15 cellular contexts compared by ENCODE assay signal in the genomic region with DNA sequence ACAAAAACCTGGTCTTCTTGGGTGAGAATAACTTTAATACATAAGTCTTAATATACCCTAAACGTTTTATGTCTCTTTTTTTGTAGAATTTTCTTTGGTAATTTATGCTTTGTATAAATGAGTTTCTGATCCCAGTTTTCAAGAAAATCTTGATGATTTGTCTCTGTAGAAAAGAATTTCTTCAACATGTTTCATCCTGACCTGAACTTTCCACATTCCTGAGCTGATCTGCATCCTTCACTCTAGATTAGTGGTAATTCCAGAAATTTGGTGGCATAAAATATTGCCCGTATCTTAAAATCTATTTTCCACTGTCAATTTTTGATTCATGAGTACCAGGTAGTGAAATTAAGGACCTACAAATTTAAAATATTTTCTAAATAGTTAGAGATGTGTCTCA. TPM values are rescaled to one million over a fixed set of nuclear protein-coding genes. Genes with fewer than 3 reads are reported as not detected.
DNase-seq lines count a peak whose midpoint lies in the region; ATAC-seq and TF ChIP-seq lines count a peak whose summit lies in the region.
"Had no signal": no experiment of that assay in that cellular context is flagged by ENCODE, and none has a peak within 500 bp of the region (broad histone marks: within the 10 kb centered on the region; RNA-seq: fewer than 3 reads in every experiment).

No MANE protein-coding gene starts in this region.

- no peak overlapping the region for H4K91ac ChIP-seq in trophoblast cell (ENCODE audit: low read depth, low read length)

- H3K4me1 ChIP-seq in HCT116 (ENCODE audit: control insufficient read depth in 1 of 2, insufficient read depth in 2 of 2, low read length in 2 of 2) (no peaks in the 10 kb centered on the region), trophoblast cell (ENCODE audit: control insufficient read depth in 1 of 2, insufficient read depth in 2 of 2, low read length in 2 of 2) (peaks cover 3 to 11% of the 10 kb centered on the region in 2 experiments), esophagus muscularis mucosa (no peaks in the 10 kb centered on the region)

- ATAC-seq in HCT116 (no peak), GM18909 (IDR thresholded peaks at IDR 0.05; ENCODE audit: poor library complexity, unreplicated experiment) (no peak)
- ATAC-seq: GM12878, GM23338 had no signal

- TF ChIP-seq RAD21 in HCT116 (IDR thresholded peaks at IDR 0.05; ENCODE audit: low read depth), result no peak

- H3K27ac ChIP-seq in HCT116 (ENCODE audit: low read depth, low read length) (no peak overlapping the region), epithelial cell of prostate (peak overlapping the region; percentile 38), trophoblast cell (ENCODE audit: low read depth, low read length) (peak overlapping the region; percentile 58), esophagus muscularis mucosa (replicated peaks in 1 of 4) (no peak overlapping the region)

- H2AFZ ChIP-seq in HCT116 (ENCODE audit: low read depth, low read length, poor library complexity, severe bottlenecking) (no peak overlapping the region), trophoblast cell (ENCODE audit: insufficient read depth, low read length, poor library complexity) (no peak overlapping the region)
- H2AFZ ChIP-seq: GM23338 had no signal

- H3K4me3 ChIP-seq in HCT116 (replicated peaks in 1 of 2; ENCODE audit: low read depth in 1 of 2, low read length in 2 of 2) (no peak overlapping the region), trophoblast cell (ENCODE audit: low read depth, low read length) (no peak overlapping the region), esophagus muscularis mucosa (no peak overlapping the region)
- H3K4me3 ChIP-seq: GM12878, GM23338 had no signal

- H2BK5ac ChIP-seq in trophoblast cell (ENCODE audit: low read depth, low read length, poor library complexity), result no peak overlapping the region

- WGBS in trophoblast cell (ENCODE audit: extremely low coverage, insufficient coverage, insufficient read length), result no CpG with 5 or more reads among the region's 2 CpGs
- WGBS in esophagus muscularis mucosa, result 96% methylated on average over 2 of the region's 2 CpGs

- intact Hi-C loops in HCT116 (cut with micrococcal nuclease) (no loop called here), esophagus muscularis mucosa (cut with DNase I) (no loop called here)

- no peak overlapping the region for H2AK5ac ChIP-seq in trophoblast cell (ENCODE audit: low read length)

- H3K18ac ChIP-seq in trophoblast cell (ENCODE audit: low read length), result no peak overlapping the region

- H4K12ac ChIP-seq in trophoblast cell (ENCODE audit: low read depth, low read length), result no peak overlapping the region

- TF ChIP-seq CTCF in HCT116 (IDR thresholded peaks at IDR 0.05 in 2 of 3, conservative IDR thresholded peaks at IDR 0.05 in 1 of 3; ENCODE audit: borderline replicate concordance in 1 of 3, insufficient read depth in 1 of 3, low read depth in 2 of 3, low read length in 2 of 3), result no peak
- no peak for TF ChIP-seq CTCF in esophagus muscularis mucosa (IDR thresholded peaks at IDR 0.05)
- TF ChIP-seq CTCF in GM10248 (IDR thresholded peaks at IDR 0.05; ENCODE audit: control extremely low read depth, extremely low read depth, low read depth, missing control alignments), result no peak

- H4K8ac ChIP-seq in trophoblast cell (ENCODE audit: low read depth, low read length), result no peak overlapping the region

- H3K14ac ChIP-seq in trophoblast cell (ENCODE audit: low read length), result no peak overlapping the region

- no peak overlapping the region for H2BK12ac ChIP-seq in trophoblast cell (ENCODE audit: low read length)

- peaks cover 2% of the 10 kb centered on the region for H3K79me1 ChIP-seq in trophoblast cell (ENCODE audit: low read length)

- BruUV-seq in HCT116 (replicated peaks; lab: Mats Ljungman, UMichigan), result TSS peak; percentile 25

- H3K9me2 ChIP-seq in HCT116 (ENCODE audit: insufficient read depth), result no peaks in the 10 kb centered on the region

- H3K4ac ChIP-seq in trophoblast cell (ENCODE audit: low read depth, low read length), result no peak overlapping the region

- H3K23ac ChIP-seq in trophoblast cell (ENCODE audit: low read length), result no peak overlapping the region

- no peak for DNase-seq in HCT116 (ENCODE audit: low read depth, low spot score)
- peak; percentile 13 for DNase-seq in amniotic epithelial cell (ENCODE audit: low read depth)
- no peak for DNase-seq in epithelial cell of prostate (ENCODE audit: low read depth, low spot score)
- DNase-seq in trophoblast cell, result peak in 1 of 2 donors; percentile 67
- DNase-seq in esophagus muscularis mucosa (ENCODE audit: extremely low spot score), result no peak
- no peak for DNase-seq in GM10248 (ENCODE audit: extremely low spot score)
- DNase-seq: ACHN; C1 segment of cervical spinal cord; Calu3; CD4-positive, alpha-beta T cell; DMS 273 treated with DMSO at 0.1 percent for 48 hours; H7 had no signal

- no peak overlapping the region for H3K4me2 ChIP-seq in HCT116 (ENCODE audit: low read length)
- no peak overlapping the region for H3K4me2 ChIP-seq in trophoblast cell (ENCODE audit: low read length)
- H3K4me2 ChIP-seq: GM23338 had no signal

- H3K79me2 ChIP-seq in HCT116 (ENCODE audit: insufficient read depth, low read length) (peaks cover 7% of the 10 kb centered on the region; the same call in 1 of the 2 replicates), trophoblast cell (ENCODE audit: control insufficient read depth, insufficient read depth, low read length, poor library complexity) (peaks cover 6% of the 10 kb centered on the region)

- no peaks in the 10 kb centered on the region for H3K9me3 ChIP-seq in HCT116 (ENCODE audit: control insufficient read depth in 1 of 2, insufficient read depth in 1 of 2, low read depth in 1 of 2, low read length in 2 of 2)
- H3K9me3 ChIP-seq in trophoblast cell (ENCODE audit: insufficient read depth, low read depth, low read length), result no peaks in the 10 kb centered on the region
- H3K9me3 ChIP-seq in esophagus muscularis mucosa, result no peaks in the 10 kb centered on the region

- H3K27me3 ChIP-seq in HCT116 (ENCODE audit: insufficient read depth, low read length), result no peaks in the 10 kb centered on the region
- H3K27me3 ChIP-seq in trophoblast cell (ENCODE audit: insufficient read depth, low read length), result no peaks in the 10 kb centered on the region
- H3K27me3 ChIP-seq in esophagus muscularis mucosa, result no peaks in the 10 kb centered on the region

- POLR2A ChIA-PET in HCT116 (lab: Charles Lee) (no interaction called here), GM10248 (lab: Yijun Ruan, JAX) (no interaction called here)

- no peak overlapping the region for H2BK120ac ChIP-seq in trophoblast cell (ENCODE audit: insufficient read depth, low read length, poor library complexity)

- H3K9ac ChIP-seq in HCT116 (ENCODE audit: low read length) (no peak overlapping the region), trophoblast cell (ENCODE audit: low read length) (no peak overlapping the region)

- CTCF ChIA-PET in HCT116 (lab: Charles Lee), result no interaction called here
- CTCF ChIA-PET in GM10248 (lab: Yijun Ruan, JAX), result no interaction called here

- RAD21 ChIA-PET in HCT116 (lab: Charles Lee; ENCODE audit: low non-redundant PET in 1 of 2, low total read pairs in 2 of 2, uncharacterized antibody in 2 of 2, unreplicated experiment in 2 of 2), result no interaction called here

- no peaks in the 10 kb centered on the region for H4K20me1 ChIP-seq in HCT116 (ENCODE audit: insufficient read depth)

- TF ChIP-seq EP300 in esophagus muscularis mucosa (IDR thresholded peaks at IDR 0.05), result no peak

- no peak for TF ChIP-seq POLR2A in HCT116 (IDR thresholded peaks at IDR 0.05; ENCODE audit: borderline replicate concordance, extremely low read depth, insufficient read depth, insufficient read length)
- TF ChIP-seq POLR2A in esophagus muscularis mucosa (IDR thresholded peaks at IDR 0.05; ENCODE audit: low read depth), result no peak

- H3K36me3 ChIP-seq in HCT116 (ENCODE audit: control insufficient read depth in 1 of 2, insufficient read depth in 2 of 2, low read length in 2 of 2), result peaks cover 0 to 5% of the 10 kb centered on the region in 2 experiments; a peak in 1 of 4 replicates
- peaks cover 17 to 20% of the 10 kb centered on the region in 2 experiments for H3K36me3 ChIP-seq in trophoblast cell (ENCODE audit: control insufficient read depth in 1 of 2, insufficient read depth in 2 of 2, low read length in 2 of 2)
- H3K36me3 ChIP-seq in esophagus muscularis mucosa, result peaks cover 0 to 20% (median 0%) of the 10 kb centered on the region in 4 donors

TF ChIP-seq in HCT116, 20 proteins besides CTCF, POLR2A, EP300 and RAD21 (continues in another document):
- TF ChIP-seq, protein P1, sequence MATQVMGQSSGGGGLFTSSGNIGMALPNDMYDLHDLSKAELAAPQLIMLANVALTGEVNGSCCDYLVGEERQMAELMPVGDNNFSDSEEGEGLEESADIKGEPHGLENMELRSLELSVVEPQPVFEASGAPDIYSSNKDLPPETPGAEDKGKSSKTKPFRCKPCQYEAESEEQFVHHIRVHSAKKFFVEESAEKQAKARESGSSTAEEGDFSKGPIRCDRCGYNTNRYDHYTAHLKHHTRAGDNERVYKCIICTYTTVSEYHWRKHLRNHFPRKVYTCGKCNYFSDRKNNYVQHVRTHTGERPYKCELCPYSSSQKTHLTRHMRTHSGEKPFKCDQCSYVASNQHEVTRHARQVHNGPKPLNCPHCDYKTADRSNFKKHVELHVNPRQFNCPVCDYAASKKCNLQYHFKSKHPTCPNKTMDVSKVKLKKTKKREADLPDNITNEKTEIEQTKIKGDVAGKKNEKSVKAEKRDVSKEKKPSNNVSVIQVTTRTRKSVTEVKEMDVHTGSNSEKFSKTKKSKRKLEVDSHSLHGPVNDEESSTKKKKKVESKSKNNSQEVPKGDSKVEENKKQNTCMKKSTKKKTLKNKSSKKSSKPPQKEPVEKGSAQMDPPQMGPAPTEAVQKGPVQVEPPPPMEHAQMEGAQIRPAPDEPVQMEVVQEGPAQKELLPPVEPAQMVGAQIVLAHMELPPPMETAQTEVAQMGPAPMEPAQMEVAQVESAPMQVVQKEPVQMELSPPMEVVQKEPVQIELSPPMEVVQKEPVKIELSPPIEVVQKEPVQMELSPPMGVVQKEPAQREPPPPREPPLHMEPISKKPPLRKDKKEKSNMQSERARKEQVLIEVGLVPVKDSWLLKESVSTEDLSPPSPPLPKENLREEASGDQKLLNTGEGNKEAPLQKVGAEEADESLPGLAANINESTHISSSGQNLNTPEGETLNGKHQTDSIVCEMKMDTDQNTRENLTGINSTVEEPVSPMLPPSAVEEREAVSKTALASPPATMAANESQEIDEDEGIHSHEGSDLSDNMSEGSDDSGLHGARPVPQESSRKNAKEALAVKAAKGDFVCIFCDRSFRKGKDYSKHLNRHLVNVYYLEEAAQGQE (IDR thresholded peaks at IDR 0.05; ENCODE audit: low read depth), result no peak
- no peak for TF ChIP-seq CEBPB (IDR thresholded peaks at IDR 0.05; ENCODE audit: low read depth)
- no peak for TF ChIP-seq EGR1 (IDR thresholded peaks at IDR 0.05; ENCODE audit: low read depth)
- TF ChIP-seq ZNF274 (IDR thresholded peaks at IDR 0.05; ENCODE audit: low read depth, low read length), result no peak
- TF ChIP-seq JUND (IDR thresholded peaks at IDR 0.05), result no peak

RNA-seq across cellular contexts. Expression of gene ZNF714, which starts 16.3 kb away (rescaled TPM):
- 20.0 TPM for total RNA-seq in HCT116 (2021; ENCODE audit: unreplicated experiment)
- 6.7 and 10.7 TPM in 2 replicates for polyA plus RNA-seq in HCT116 (2012)
- 42.2 and 42.3 TPM in 2 replicates for polyA plus RNA-seq in trophoblast cell (2013)
- 1 to 10 TPM; 1.7 to 2.5 (median 2.2) TPM for total RNA-seq in esophagus muscularis mucosa

RNA-seq across cellular contexts. Expression of gene ZNF431, which starts 43.5 kb away (rescaled TPM):
- 9.2 TPM for total RNA-seq in HCT116 (2021; ENCODE audit: unreplicated experiment)
- polyA plus RNA-seq in HCT116 (2012), result 6.2 and 6.3 TPM in 2 replicates
- polyA plus RNA-seq in trophoblast cell (2013), result 23.9 and 25.2 TPM in 2 replicates
- total RNA-seq in esophagus muscularis mucosa, result 1 to 10 TPM; 4.1 to 9.1 (median 4.8) TPM

Comparison
In these comparisons a context has a peak if more than half of its experiments do, and no peak if none do; other contexts are left out.
1. H3K27ac ChIP-seq: peak in epithelial cell of prostate (single experiment) and trophoblast cell (single experiment); none in HCT116 (single experiment) and esophagus muscularis mucosa (0 of 4).